In the genomic region with DNA sequence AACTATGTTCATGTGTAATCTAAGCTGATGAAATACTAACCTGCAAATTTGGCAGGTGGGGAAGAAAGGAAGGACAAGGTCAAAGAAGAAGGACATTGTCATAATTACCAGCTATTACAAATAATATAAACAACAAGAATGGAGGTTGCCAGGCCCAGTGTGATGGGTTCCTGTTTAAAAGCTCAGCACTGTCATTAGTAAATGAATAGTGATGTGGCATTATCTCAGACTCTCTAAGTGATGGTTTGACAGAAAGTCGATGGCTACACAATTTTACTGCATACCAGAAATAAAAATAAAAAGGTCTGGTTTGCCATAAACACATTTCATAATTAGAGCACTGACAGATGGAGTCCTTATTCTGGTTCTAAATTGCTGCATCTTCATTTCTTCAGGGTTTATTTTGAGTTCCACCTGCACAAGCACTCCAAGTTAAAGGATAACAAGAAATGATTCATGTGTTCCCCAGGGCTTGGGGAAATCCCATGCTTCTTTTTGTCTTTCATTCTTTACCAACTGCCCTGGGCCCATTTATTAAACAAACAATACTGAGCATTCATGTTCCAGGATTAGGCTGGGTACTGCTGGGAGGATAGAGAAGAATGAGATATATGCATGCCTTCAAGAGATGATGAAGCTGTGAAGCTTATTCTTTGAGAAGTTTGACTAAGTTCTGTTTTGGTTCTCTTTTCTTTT, we compare ENCODE assay signal across 14 cellular contexts.
A peak's percentile ranks its signal among the peaks of the same experiment; 100 is the strongest.
DNase-seq lines count a peak whose midpoint lies in the region; ATAC-seq lines count a peak whose summit lies in the region.
"Had no signal": no experiment of that assay in that cellular context is flagged by ENCODE, and none has a peak within 500 bp of the region (broad histone marks: within the 10 kb centered on the region; RNA-seq: fewer than 3 reads in every experiment).

No MANE protein-coding gene starts in this region.

- peak; percentile 53 for ATAC-seq in HG03095 (IDR thresholded peaks at IDR 0.05; ENCODE audit: unreplicated experiment)
- ATAC-seq in stimulated activated naive CD8-positive, alpha-beta T cell treated with anti-CD3 and anti-CD28 coated beads, Interleukin-15, Interleukin-2, amounts not matched to agents 100 U/mL and 50 U/mL, for 24 hours, result peak; percentile 82
- ATAC-seq in HG03520 (IDR thresholded peaks at IDR 0.05; ENCODE audit: unreplicated experiment), result no peak
- ATAC-seq: mucosa of descending colon, psoas muscle had no signal

- peaks cover 22% of the 10 kb centered on the region for H3K4me1 Mint-ChIP-seq in activated naive CD4-positive, alpha-beta T cell treated with anti-CD3 and anti-CD28 coated beads for 36 hours (ENCODE audit: low read depth)
- H3K4me1 Mint-ChIP-seq: brain had no signal

- H3K36me3 Mint-ChIP-seq in activated naive CD4-positive, alpha-beta T cell treated with anti-CD3 and anti-CD28 coated beads for 36 hours (ENCODE audit: low read depth), result no peaks in the 10 kb centered on the region
- H3K36me3 Mint-ChIP-seq: brain had no signal

- H3K27me3 Mint-ChIP-seq in activated naive CD4-positive, alpha-beta T cell treated with anti-CD3 and anti-CD28 coated beads for 36 hours (ENCODE audit: low read depth), result no peaks in the 10 kb centered on the region

- peak; percentile 53 for DNase-seq in activated naive CD4-positive, alpha-beta T cell treated with anti-CD3 and anti-CD28 coated beads for 36 hours
- no peak for DNase-seq in activated naive CD4-positive, alpha-beta T cell treated with Interleukin-2 at 50 U/mL for 16 hours
- DNase-seq in NCI-H748 treated with DMSO at 0.1 percent for 48 hours (lab: John Stamatoyannopoulos, UW) (peak; percentile 97), occipital lobe (lab: John Stamatoyannopoulos, UW) (no peak), HPDE6-E6E7 (ENCODE audit: extremely low spot score) (no peak)
- no peak for DNase-seq in stimulated activated naive CD8-positive, alpha-beta T cell treated with anti-CD3 and anti-CD28 coated beads, Interleukin-15, Interleukin-2, amounts not matched to agents 100 U/mL and 50 U/mL, for 24 hours
- DNase-seq: H9; mucosa of descending colon; PC-9; psoas muscle; stimulated activated CD4-positive, alpha-beta T cell treated with anti-CD3 and anti-CD28 coated beads, Interleukin-4, amount 100 ng/mL, for 4 hours had no signal

- H3K27ac Mint-ChIP-seq in activated naive CD4-positive, alpha-beta T cell treated with anti-CD3 and anti-CD28 coated beads for 36 hours, result no peak overlapping the region
- H3K27ac Mint-ChIP-seq: brain, H9 had no signal

- CTCF ChIA-PET in activated naive CD4-positive, alpha-beta T cell treated with anti-CD3 and anti-CD28 coated beads for 36 hours (lab: Charles Lee), result interaction anchor here (1.3 kb wide), 1 partner anchor 11 kb away, joined by 3 read pairs; no protein-coding TSS in a partner anchor

- intact Hi-C loops in activated naive CD4-positive, alpha-beta T cell treated with anti-CD3 and anti-CD28 coated beads for 36 hours (cut with micrococcal nuclease), result loop anchor here (1.0 to 10.0 kb wide), 3 partner anchors 11 to 187 kb away; no protein-coding TSS in a partner anchor

- H3K9me3 Mint-ChIP-seq in activated naive CD4-positive, alpha-beta T cell treated with anti-CD3 and anti-CD28 coated beads for 36 hours, result no peaks in the 10 kb centered on the region
- H3K9me3 Mint-ChIP-seq: brain, H9 had no signal

- no peak overlapping the region for H3K4me3 Mint-ChIP-seq in activated naive CD4-positive, alpha-beta T cell treated with anti-CD3 and anti-CD28 coated beads for 36 hours
- H3K4me3 Mint-ChIP-seq: brain, H9 had no signal

Comparison
In these comparisons a context has a peak if more than half of its experiments do, and no peak if none do; other contexts are left out.
1. DNase-seq: peak in activated naive CD4-positive, alpha-beta T cell treated with anti-CD3 and anti-CD28 coated beads for 36 hours (single experiment) and NCI-H748 treated with DMSO at 0.1 percent for 48 hours (single experiment); none in activated naive CD4-positive, alpha-beta T cell treated with Interleukin-2 at 50 U/mL for 16 hours (single experiment), stimulated activated naive CD8-positive, alpha-beta T cell treated with anti-CD3 and anti-CD28 coated beads, Interleukin-15, Interleukin-2, amounts not matched to agents 100 U/mL and 50 U/mL, for 24 hours (single experiment), occipital lobe (single experiment) and HPDE6-E6E7 (single experiment).